10 cellular contexts compared by ENCODE assay signal in the genomic region with DNA sequence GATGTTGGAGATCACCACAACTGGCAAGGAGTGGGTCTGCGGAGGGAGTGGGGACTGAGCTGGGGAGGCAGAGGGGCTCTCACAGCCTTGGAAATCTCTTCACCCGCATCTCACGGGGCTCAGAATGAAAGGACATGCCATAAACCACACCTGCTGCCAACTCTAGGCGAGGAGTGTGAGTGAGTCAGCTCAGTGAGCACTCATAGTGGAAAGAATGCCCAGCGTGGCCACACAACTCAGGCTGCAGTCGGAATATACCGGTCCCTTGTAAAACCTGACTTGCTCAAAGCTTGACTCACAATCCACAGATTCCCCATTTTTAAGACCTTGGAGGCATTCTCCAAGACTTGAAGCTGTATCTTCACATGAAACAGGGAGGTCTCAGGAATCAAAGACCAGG. TPM values are rescaled to one million over a fixed set of nuclear protein-coding genes. Genes with fewer than 3 reads are reported as not detected.
A peak's percentile ranks its signal among the peaks of the same experiment; 100 is the strongest.
DNase-seq lines count a peak whose midpoint lies in the region; TF ChIP-seq lines count a peak whose summit lies in the region.
"Had no signal": no experiment of that assay in that cellular context is flagged by ENCODE, and none has a peak within 500 bp of the region (broad histone marks: within the 10 kb centered on the region; RNA-seq: fewer than 3 reads in every experiment).

No MANE protein-coding gene starts in this region.

- peak overlapping the region; percentile 65 for H3K27ac ChIP-seq in AG04450 (ENCODE audit: low read depth, low read length)
- peak overlapping the region; percentile 49 for H3K27ac ChIP-seq in mesodermal cell (ENCODE audit: low read depth, low read length, severe bottlenecking)

- DNase-seq in AG04450 (ENCODE audit: low read depth, low spot score) (peak; percentile 64), LNCaP clone FGC (ENCODE audit: low read depth) (peak; percentile 8), cardiac fibroblast (ENCODE audit: low read depth in 2 of 2) (peak; percentile 55 to 89), SKM-1 (lab: John Stamatoyannopoulos, UW; ENCODE audit: unreplicated experiment) (no peak), middle frontal gyrus (ENCODE audit: extremely low spot score, low spot score) (no peak), NCI-H510A (lab: John Stamatoyannopoulos, UW) (no peak), NCI-H1436 (lab: John Stamatoyannopoulos, UW) (no peak)
- DNase-seq: activated CD4-positive, CD25-positive, alpha-beta regulatory T cell treated with anti-CD3 and anti-CD28 coated beads, Interleukin-2, amount 50 U/mL, for 72 hours; NCI-H510A treated with DMSO at 0.1 percent for 48 hours had no signal

- H3K36me3 ChIP-seq in mesodermal cell (ENCODE audit: control insufficient read depth, insufficient read depth, low read length) = peaks cover 74% of the 10 kb centered on the region

- H3K27me3 ChIP-seq in AG04450 (ENCODE audit: control insufficient read depth, insufficient read depth, low read length) = no peaks in the 10 kb centered on the region

- H3K9me3 ChIP-seq in AG04450 (ENCODE audit: control insufficient read depth, insufficient read depth, low read length) (no peaks in the 10 kb centered on the region), mesodermal cell (ENCODE audit: control insufficient read depth, low read length) (no peaks in the 10 kb centered on the region)

- CTCF ChIA-PET in AG04450 (lab: Charles Lee) = interaction anchor here (0.6 to 3.6 kb wide), 9 partner anchors 12 to 202 kb away, joined by 3 to 16 read pairs (median 5); no protein-coding TSS in a partner anchor

- no peak overlapping the region for H3K4me3 ChIP-seq in AG04450 (ENCODE audit: low read depth, low read length)
- H3K4me3 ChIP-seq in LNCaP clone FGC (ENCODE audit: low read depth, low read length) = no peak overlapping the region
- H3K4me3 ChIP-seq in cardiac fibroblast (replicated peaks in 1 of 2; ENCODE audit: low read depth in 2 of 2, low read length in 2 of 2) = no peak overlapping the region
- H3K4me3 ChIP-seq in mesodermal cell (ENCODE audit: extremely low read depth, insufficient read depth, low read length, poor library complexity, severe bottlenecking) = no peak overlapping the region

- TF ChIP-seq CTCF in AG04450 (IDR thresholded peaks at IDR 0.05; ENCODE audit: low read depth, low read length) (peak; percentile 16; the same call in 1 of the 2 replicates), LNCaP clone FGC (IDR thresholded peaks at IDR 0.05; ENCODE audit: control insufficient read depth, extremely low read depth, insufficient read depth) (no peak), cardiac fibroblast (IDR thresholded peaks at IDR 0.05; ENCODE audit: low read depth, low read length) (no peak)

- POLR2A ChIA-PET in AG04450 (lab: Yijun Ruan, JAX) = interaction anchor here (1.4 to 1.7 kb wide), 3 partner anchors 63 to 98 kb away, joined by 3 to 9 read pairs (median 3); a partner anchor contains a TSS

- H3K4me1 ChIP-seq in mesodermal cell (ENCODE audit: control insufficient read depth, insufficient read depth, low read length, poor library complexity, severe bottlenecking) = peaks cover 10% of the 10 kb centered on the region

- 96 to 100% methylated on average over 3 to 7 of the region's 7 CpGs for WGBS in mesodermal cell (ENCODE audit: insufficient coverage in 2 of 2), 2 experiments

RNA-seq across cellular contexts. Expression of a gene that starts 36.7 kb away (rescaled TPM):
- polyA plus RNA-seq in AG04450 (2011; rRNA removed) = 3.9 and 5.3 TPM in 2 replicates
- polyA minus RNA-seq in AG04450 (2011; rRNA and poly(A)+ RNA removed) = 4.6 and 7.9 TPM in 2 replicates
- 11.4 TPM for polyA plus RNA-seq in mesodermal cell (2013, experiment 1 of 2)
- 7.7 TPM for polyA plus RNA-seq in mesodermal cell (2013, experiment 2 of 2)

RNA-seq across cellular contexts. Expression of a gene that starts 48.8 kb away (rescaled TPM):
- 31.5 and 34.0 TPM in 2 replicates for polyA plus RNA-seq in AG04450 (2011; rRNA removed)
- polyA minus RNA-seq in AG04450 (2011; rRNA and poly(A)+ RNA removed) = 45.2 and 49.3 TPM in 2 replicates
- 31.3 TPM for polyA plus RNA-seq in mesodermal cell (2013, experiment 1 of 2)
- polyA plus RNA-seq in mesodermal cell (2013, experiment 2 of 2) = 23.8 TPM

Comparison
In these comparisons a context has a peak if more than half of its experiments do, and no peak if none do; other contexts are left out.
1. DNase-seq: peak in AG04450 (single experiment), LNCaP clone FGC (single experiment) and cardiac fibroblast (2 of 2); none in SKM-1 (single experiment), middle frontal gyrus (single experiment), NCI-H510A (single experiment) and NCI-H1436 (single experiment).